13 cellular contexts compared by ENCODE assay signal in genomic region chr16:67644038-67644437, GRCh38. TPM values are rescaled to one million over a fixed set of nuclear protein-coding genes. Genes with fewer than 3 reads are reported as not detected.
A peak's percentile ranks its signal among the peaks of the same experiment; 100 is the strongest.
DNase-seq lines count a peak whose midpoint lies in the region; ATAC-seq and FAIRE-seq lines count a peak whose summit lies in the region.
"Had no signal": no experiment of that assay in that cellular context is flagged by ENCODE, and none has a peak within 500 bp of the region (broad histone marks: within the 10 kb centered on the region; RNA-seq: fewer than 3 reads in every experiment).

No MANE protein-coding gene starts in this region.

- H3K4me3 ChIP-seq in H7 (ENCODE audit: insufficient read depth, low read depth, low read length): no peak overlapping the region

- POLR2A ChIA-PET in naive thymus-derived CD8-positive, alpha-beta T cell (lab: Charles Lee): interaction anchor here (1.5 to 7.2 kb wide), 7 partner anchors 15 to 123 kb away, joined by 6 to 125 read pairs (median 36); partner anchors contain the start of genes ACD, C16orf86, CTCF and ENKD1

- FAIRE-seq in RCC 7860 (lab: Jason Lieb, UNC): no peak
- FAIRE-seq: D721Med had no signal

- no peaks in the 10 kb centered on the region; the same call in 1 of the 2 replicates for H3K36me3 ChIP-seq in H7 (replicated peaks; ENCODE audit: control insufficient read depth, insufficient read depth, low read length)
- H3K36me3 ChIP-seq: thoracic aorta had no signal

- no peaks in the 10 kb centered on the region for H3K9me3 Mint-ChIP-seq in activated CD4-positive, alpha-beta T cell treated with anti-CD3 and anti-CD28 coated beads, Interleukin-2, amount 10 ng/mL, durations not matched to agents 24 days and 14 days
- no peaks in the 10 kb centered on the region for H3K9me3 Mint-ChIP-seq in activated T-helper 1 cell treated with anti-CD3 and anti-CD28 coated beads, Interleukin-12 subunit alpha, Interleukin-12 subunit beta, Interleukin-2, Interleukin-4 antibody, amounts not matched to agents 30 ng/mL and 10 ng/mL and 1 ng/mL, durations not matched to agents 14 hours and 24 hours and 36 hours
- H3K9me3 Mint-ChIP-seq in naive thymus-derived CD8-positive, alpha-beta T cell: no peaks in the 10 kb centered on the region

- DNase-seq in activated CD4-positive, alpha-beta T cell treated with anti-CD3 and anti-CD28 coated beads, Interleukin-2, amount 10 ng/mL, durations not matched to agents 24 days and 14 days: no peak
- no peak for DNase-seq in activated CD4-positive, alpha-beta T cell treated with anti-CD3 and anti-CD28 coated beads for 48 hours
- DNase-seq in H7 (peak; percentile 37), RCC 7860 (ENCODE audit: low spot score) (no peak)
- DNase-seq in activated T-helper 1 cell treated with anti-CD3 and anti-CD28 coated beads, Interleukin-12 subunit alpha, Interleukin-12 subunit beta, Interleukin-2, Interleukin-4 antibody, amounts not matched to agents 30 ng/mL and 10 ng/mL and 1 ng/mL, durations not matched to agents 14 hours and 24 hours and 36 hours (ENCODE audit: low spot score): no peak
- DNase-seq in naive thymus-derived CD8-positive, alpha-beta T cell: no peak
- DNase-seq: NCI-H1048, NCI-H2227 treated with DMSO at 0.1 percent for 48 hours had no signal

- peak overlapping the region; percentile 74 for H3K27ac Mint-ChIP-seq in activated CD4-positive, alpha-beta T cell treated with anti-CD3 and anti-CD28 coated beads, Interleukin-2, amount 10 ng/mL, durations not matched to agents 24 days and 14 days
- peak overlapping the region; percentile 63 for H3K27ac Mint-ChIP-seq in activated T-helper 1 cell treated with anti-CD3 and anti-CD28 coated beads, Interleukin-12 subunit alpha, Interleukin-12 subunit beta, Interleukin-2, Interleukin-4 antibody, amounts not matched to agents 30 ng/mL and 10 ng/mL and 1 ng/mL, durations not matched to agents 14 hours and 24 hours and 36 hours
- H3K27ac Mint-ChIP-seq in naive thymus-derived CD8-positive, alpha-beta T cell: peak overlapping the region in 9 of 10 donors; percentile 62 to 93 (median 83)
- H3K27ac Mint-ChIP-seq: progenitor cell of endocrine pancreas had no signal

- H3K27me3 ChIP-seq in H7 (ENCODE audit: control insufficient read depth, insufficient read depth, low read length): peaks cover 40% of the 10 kb centered on the region

- intact Hi-C loops in activated CD4-positive, alpha-beta T cell treated with anti-CD3 and anti-CD28 coated beads, Interleukin-2, amount 10 ng/mL, durations not matched to agents 24 days and 14 days (cut with micrococcal nuclease): loop anchor here (1.0 to 2.0 kb wide), 4 partner anchors 17 to 163 kb away; partner anchors contain the start of genes ACD, ATP6V0D1, CTCF and PARD6A
- intact Hi-C loops in activated T-helper 1 cell treated with anti-CD3 and anti-CD28 coated beads, Interleukin-12 subunit alpha, Interleukin-12 subunit beta, Interleukin-2, Interleukin-4 antibody, amounts not matched to agents 30 ng/mL and 10 ng/mL and 1 ng/mL, durations not matched to agents 14 hours and 24 hours and 36 hours (cut with micrococcal nuclease): loop anchor here (1.0 kb wide), 2 partner anchors 82 to 97 kb away; partner anchors contain the start of gene CTCF

- peaks cover 17% of the 10 kb centered on the region for H3K36me3 Mint-ChIP-seq in activated CD4-positive, alpha-beta T cell treated with anti-CD3 and anti-CD28 coated beads, Interleukin-2, amount 10 ng/mL, durations not matched to agents 24 days and 14 days (ENCODE audit: low read depth)
- peaks cover 8% of the 10 kb centered on the region for H3K36me3 Mint-ChIP-seq in activated T-helper 1 cell treated with anti-CD3 and anti-CD28 coated beads, Interleukin-12 subunit alpha, Interleukin-12 subunit beta, Interleukin-2, Interleukin-4 antibody, amounts not matched to agents 30 ng/mL and 10 ng/mL and 1 ng/mL, durations not matched to agents 14 hours and 24 hours and 36 hours (ENCODE audit: low read depth)
- H3K36me3 Mint-ChIP-seq in naive thymus-derived CD8-positive, alpha-beta T cell: peaks cover 0 to 21% (median 1%) of the 10 kb centered on the region in 3 donors

- H3K4me1 Mint-ChIP-seq in activated CD4-positive, alpha-beta T cell treated with anti-CD3 and anti-CD28 coated beads, Interleukin-2, amount 10 ng/mL, durations not matched to agents 24 days and 14 days: peaks cover 15% of the 10 kb centered on the region
- no peaks in the 10 kb centered on the region for H3K4me1 Mint-ChIP-seq in activated T-helper 1 cell treated with anti-CD3 and anti-CD28 coated beads, Interleukin-12 subunit alpha, Interleukin-12 subunit beta, Interleukin-2, Interleukin-4 antibody, amounts not matched to agents 30 ng/mL and 10 ng/mL and 1 ng/mL, durations not matched to agents 14 hours and 24 hours and 36 hours (ENCODE audit: low read depth)
- H3K4me1 Mint-ChIP-seq in naive thymus-derived CD8-positive, alpha-beta T cell: peaks cover 4 to 26% (median 18%) of the 10 kb centered on the region in 4 donors

- H3K27me3 Mint-ChIP-seq in activated CD4-positive, alpha-beta T cell treated with anti-CD3 and anti-CD28 coated beads, Interleukin-2, amount 10 ng/mL, durations not matched to agents 24 days and 14 days: no peaks in the 10 kb centered on the region
- H3K27me3 Mint-ChIP-seq in activated T-helper 1 cell treated with anti-CD3 and anti-CD28 coated beads, Interleukin-12 subunit alpha, Interleukin-12 subunit beta, Interleukin-2, Interleukin-4 antibody, amounts not matched to agents 30 ng/mL and 10 ng/mL and 1 ng/mL, durations not matched to agents 14 hours and 24 hours and 36 hours (ENCODE audit: insufficient read depth): no peaks in the 10 kb centered on the region
- H3K27me3 Mint-ChIP-seq in naive thymus-derived CD8-positive, alpha-beta T cell: no peaks in the 10 kb centered on the region

- peak overlapping the region; percentile 88 for H3K4me3 Mint-ChIP-seq in activated CD4-positive, alpha-beta T cell treated with anti-CD3 and anti-CD28 coated beads, Interleukin-2, amount 10 ng/mL, durations not matched to agents 24 days and 14 days
- H3K4me3 Mint-ChIP-seq in activated T-helper 1 cell treated with anti-CD3 and anti-CD28 coated beads, Interleukin-12 subunit alpha, Interleukin-12 subunit beta, Interleukin-2, Interleukin-4 antibody, amounts not matched to agents 30 ng/mL and 10 ng/mL and 1 ng/mL, durations not matched to agents 14 hours and 24 hours and 36 hours: peak overlapping the region; percentile 78
- peak overlapping the region; percentile 52 to 81 (median 66) for H3K4me3 Mint-ChIP-seq in naive thymus-derived CD8-positive, alpha-beta T cell

- ATAC-seq in naive thymus-derived CD8-positive, alpha-beta T cell: no peak
- ATAC-seq in HG03039 (IDR thresholded peaks at IDR 0.05; ENCODE audit: unreplicated experiment) (no peak), GM19463 (IDR thresholded peaks at IDR 0.05; ENCODE audit: unreplicated experiment) (no peak)

RNA-seq across cellular contexts. Expression of gene CARMIL2, which starts 0.9 kb away (rescaled TPM):
- 219 and 229 TPM in 2 replicates for total RNA-seq in activated CD4-positive, alpha-beta T cell treated with anti-CD3 and anti-CD28 coated beads, Interleukin-2, amount 10 ng/mL, durations not matched to agents 24 days and 14 days
- total RNA-seq in H7 (2014; rRNA removed; shearing (Covaris generic)): 3.6 and 6.4 TPM in 2 replicates
- 228 and 238 TPM in 2 replicates for total RNA-seq in activated T-helper 1 cell treated with anti-CD3 and anti-CD28 coated beads, Interleukin-12 subunit alpha, Interleukin-12 subunit beta, Interleukin-2, Interleukin-4 antibody, amounts not matched to agents 30 ng/mL and 10 ng/mL and 1 ng/mL, durations not matched to agents 14 hours and 24 hours and 36 hours
- total RNA-seq in naive thymus-derived CD8-positive, alpha-beta T cell: 100 to 1,000 TPM; 184 to 189 TPM
- 10 to 100 TPM; 12.8 to 28.7 (median 13.3) TPM for polyA plus RNA-seq in naive thymus-derived CD8-positive, alpha-beta T cell

RNA-seq across cellular contexts. Expression of gene ACD, which starts 16.0 kb away (rescaled TPM):
- total RNA-seq in activated CD4-positive, alpha-beta T cell treated with anti-CD3 and anti-CD28 coated beads, Interleukin-2, amount 10 ng/mL, durations not matched to agents 24 days and 14 days: 54.0 and 55.1 TPM in 2 replicates
- total RNA-seq in H7 (2014; rRNA removed; shearing (Covaris generic)): 44.9 and 52.2 TPM in 2 replicates
- 56.7 and 59.1 TPM in 2 replicates for total RNA-seq in activated T-helper 1 cell treated with anti-CD3 and anti-CD28 coated beads, Interleukin-12 subunit alpha, Interleukin-12 subunit beta, Interleukin-2, Interleukin-4 antibody, amounts not matched to agents 30 ng/mL and 10 ng/mL and 1 ng/mL, durations not matched to agents 14 hours and 24 hours and 36 hours
- 10 to 100 TPM; 41.8 to 46.6 TPM for total RNA-seq in naive thymus-derived CD8-positive, alpha-beta T cell
- polyA plus RNA-seq in naive thymus-derived CD8-positive, alpha-beta T cell: 10 to 100 TPM; 24.6 to 38.1 (median 28.2) TPM

RNA-seq across cellular contexts. Expression of gene PARD6A, which starts 16.7 kb away (rescaled TPM):
- 13.5 and 14.0 TPM in 2 replicates for total RNA-seq in activated CD4-positive, alpha-beta T cell treated with anti-CD3 and anti-CD28 coated beads, Interleukin-2, amount 10 ng/mL, durations not matched to agents 24 days and 14 days
- total RNA-seq in H7 (2014; rRNA removed; shearing (Covaris generic)): 5.5 and 6.8 TPM in 2 replicates
- total RNA-seq in activated T-helper 1 cell treated with anti-CD3 and anti-CD28 coated beads, Interleukin-12 subunit alpha, Interleukin-12 subunit beta, Interleukin-2, Interleukin-4 antibody, amounts not matched to agents 30 ng/mL and 10 ng/mL and 1 ng/mL, durations not matched to agents 14 hours and 24 hours and 36 hours: 13.4 and 16.1 TPM in 2 replicates
- total RNA-seq in naive thymus-derived CD8-positive, alpha-beta T cell: 1 to 10 TPM; 4.3 to 6.0 TPM
- 10 to 100 TPM; 10.6 to 13.3 (median 11.2) TPM for polyA plus RNA-seq in naive thymus-derived CD8-positive, alpha-beta T cell

RNA-seq across cellular contexts. Expression of gene ENKD1, which starts 22.5 kb away (rescaled TPM):
- total RNA-seq in activated CD4-positive, alpha-beta T cell treated with anti-CD3 and anti-CD28 coated beads, Interleukin-2, amount 10 ng/mL, durations not matched to agents 24 days and 14 days: 12.7 and 13.8 TPM in 2 replicates
- total RNA-seq in H7 (2014; rRNA removed; shearing (Covaris generic)): 7.0 and 12.3 TPM in 2 replicates
- 11.0 and 11.8 TPM in 2 replicates for total RNA-seq in activated T-helper 1 cell treated with anti-CD3 and anti-CD28 coated beads, Interleukin-12 subunit alpha, Interleukin-12 subunit beta, Interleukin-2, Interleukin-4 antibody, amounts not matched to agents 30 ng/mL and 10 ng/mL and 1 ng/mL, durations not matched to agents 14 hours and 24 hours and 36 hours
- 1 to 10 TPM; 7.5 to 8.4 TPM for total RNA-seq in naive thymus-derived CD8-positive, alpha-beta T cell
- polyA plus RNA-seq in naive thymus-derived CD8-positive, alpha-beta T cell: 1 to 10 TPM; 1.5 to 2.8 (median 1.6) TPM

RNA-seq across cellular contexts. Expression of gene C16orf86, which starts 22.6 kb away (rescaled TPM):
- 0.68 and 1.5 TPM in 2 replicates for total RNA-seq in activated CD4-positive, alpha-beta T cell treated with anti-CD3 and anti-CD28 coated beads, Interleukin-2, amount 10 ng/mL, durations not matched to agents 24 days and 14 days
- total RNA-seq in H7 (2014; rRNA removed; shearing (Covaris generic)): 8.5 and 9.0 TPM in 2 replicates
- total RNA-seq in activated T-helper 1 cell treated with anti-CD3 and anti-CD28 coated beads, Interleukin-12 subunit alpha, Interleukin-12 subunit beta, Interleukin-2, Interleukin-4 antibody, amounts not matched to agents 30 ng/mL and 10 ng/mL and 1 ng/mL, durations not matched to agents 14 hours and 24 hours and 36 hours: 0.86 and 1.4 TPM in 2 replicates
- 1 to 10 TPM; 4.7 to 6.1 TPM for total RNA-seq in naive thymus-derived CD8-positive, alpha-beta T cell
- 1 to 10 TPM; 4.3 to 5.1 (median 4.3) TPM for polyA plus RNA-seq in naive thymus-derived CD8-positive, alpha-beta T cell

Comparison
In these comparisons a context has a peak if more than half of its experiments do, and no peak if none do; other contexts are left out.
1. RNA of gene CARMIL2, which starts 0.9 kb away (total RNA-seq): 219 to 229 TPM in activated CD4-positive, alpha-beta T cell treated with anti-CD3 and anti-CD28 coated beads, Interleukin-2, amount 10 ng/mL, durations not matched to agents 24 days and 14 days, 228 to 238 TPM in activated T-helper 1 cell treated with anti-CD3 and anti-CD28 coated beads, Interleukin-12 subunit alpha, Interleukin-12 subunit beta, Interleukin-2, Interleukin-4 antibody, amounts not matched to agents 30 ng/mL and 10 ng/mL and 1 ng/mL, durations not matched to agents 14 hours and 24 hours and 36 hours and 184 to 189 TPM in naive thymus-derived CD8-positive, alpha-beta T cell; 3.6 to 6.4 TPM in H7; every median in the first group is over 10 times any median in the second.
2. Peak in every context shown above with its lines, with median percentiles within 50 percentile points of each other: H3K27ac Mint-ChIP-seq and H3K4me3 Mint-ChIP-seq.